ENCODE assay signal across 14 cellular contexts in genomic region chr3:12638105-12638504, GRCh38. TPM values are rescaled to one million over a fixed set of nuclear protein-coding genes. Genes with fewer than 3 reads are reported as not detected.
DNase-seq lines count a peak whose midpoint lies in the region; ATAC-seq and TF ChIP-seq lines count a peak whose summit lies in the region.
"Had no signal": no experiment of that assay in that cellular context is flagged by ENCODE, and none has a peak within 500 bp of the region (broad histone marks: within the 10 kb centered on the region; RNA-seq: fewer than 3 reads in every experiment).

No MANE protein-coding gene starts in this region.

- H3K4me1 ChIP-seq in left lung (peaks cover 0 to 10% of the 10 kb centered on the region in 2 donors), SJCRH30 (peaks cover 3% of the 10 kb centered on the region; the same call in 1 of the 2 replicates)

- no peaks in the 10 kb centered on the region for H3K9me3 ChIP-seq in CD4-positive, alpha-beta T cell (ENCODE audit: control insufficient read depth, low read length)
- H3K9me3 ChIP-seq in left lung (no peaks in the 10 kb centered on the region), SJCRH30 (replicated peaks) (0 out of 2 replicates have a peak, but pooled peaks cover 4% of the 10 kb centered on the region)

- peaks cover 61% of the 10 kb centered on the region for H3K4me1 Mint-ChIP-seq in CD4-positive, alpha-beta T cell (ENCODE audit: low read depth)

- no peaks in the 10 kb centered on the region for H3K9me3 Mint-ChIP-seq in CD4-positive, alpha-beta T cell
- H3K9me3 Mint-ChIP-seq: activated T-helper 1 cell treated with anti-CD3 and anti-CD28 coated beads, Interleukin-12 subunit alpha, Interleukin-12 subunit beta, Interleukin-2, Interleukin-4 antibody, amounts not matched to agents 30 ng/mL and 10 ng/mL and 1 ng/mL, durations not matched to agents 14 hours and 24 hours and 36 hours had no signal

- H3K4me3 ChIP-seq in LNCaP clone FGC (ENCODE audit: low read depth, low read length), result no peak overlapping the region
- H3K4me3 ChIP-seq in left lung, result no peak overlapping the region
- H3K4me3 ChIP-seq in SJCRH30, result no peak overlapping the region

- no peak for ATAC-seq in CD4-positive, alpha-beta T cell (ENCODE audit: poor library complexity)
- ATAC-seq in left lung, result peak; percentile 75
- ATAC-seq in GM21717 (IDR thresholded peaks at IDR 0.05; ENCODE audit: unreplicated experiment), result no peak

- no peak for TF ChIP-seq CTCF in CD4-positive, alpha-beta T cell (IDR thresholded peaks at IDR 0.05)
- TF ChIP-seq CTCF in LNCaP clone FGC (IDR thresholded peaks at IDR 0.05; ENCODE audit: control insufficient read depth, extremely low read depth, insufficient read depth) (no peak), left lung (IDR thresholded peaks at IDR 0.05) (no peak)

- H3K36me3 ChIP-seq in left lung, result peaks cover 0 to 16% of the 10 kb centered on the region in 2 donors
- no peaks in the 10 kb centered on the region for H3K36me3 ChIP-seq in SJCRH30

- no peaks in the 10 kb centered on the region for H3K27me3 ChIP-seq in CD4-positive, alpha-beta T cell (ENCODE audit: control insufficient read depth, insufficient read depth, low read length)
- H3K27me3 ChIP-seq in left lung (no peaks in the 10 kb centered on the region), SJCRH30 (no peaks in the 10 kb centered on the region)

- intact Hi-C loops in CD4-positive, alpha-beta T cell (cut with DNase I, micrococcal nuclease), result no loop called here
- intact Hi-C loops in left lung (cut with DNase I), result no loop called here

- CTCF ChIA-PET in CD4-positive, alpha-beta T cell (lab: Charles Lee), result interaction anchor here (1.0 kb wide), 1 partner anchor 11 kb away, joined by 4 read pairs; no protein-coding TSS in a partner anchor

- POLR2A ChIA-PET in CD4-positive, alpha-beta T cell (lab: Charles Lee), result interaction anchor here (0.6 kb wide), 1 partner anchor 26 kb away, joined by 3 read pairs; the partner anchor contains the start of gene RAF1

- H3K27ac ChIP-seq in CD4-positive, alpha-beta T cell (ENCODE audit: low read depth, low read length), result no peak overlapping the region
- H3K27ac ChIP-seq in left lung (no peak overlapping the region), SJCRH30 (no peak overlapping the region)

- H3K27ac Mint-ChIP-seq in CD4-positive, alpha-beta T cell, result peak overlapping the region; percentile 62
- H3K27ac Mint-ChIP-seq: activated T-helper 1 cell treated with anti-CD3 and anti-CD28 coated beads, Interleukin-12 subunit alpha, Interleukin-12 subunit beta, Interleukin-2, Interleukin-4 antibody, amounts not matched to agents 30 ng/mL and 10 ng/mL and 1 ng/mL, durations not matched to agents 14 hours and 24 hours and 36 hours had no signal

- no peaks in the 10 kb centered on the region for H3K27me3 Mint-ChIP-seq in CD4-positive, alpha-beta T cell

- DNase-seq in CD4-positive, alpha-beta T cell, result no peak
- peak; percentile 94 for DNase-seq in LNCaP clone FGC (ENCODE audit: low read depth)
- peak; percentile 22 for DNase-seq in cerebellar cortex (ENCODE audit: low spot score)
- no peak for DNase-seq in left lung
- no peak for DNase-seq in SJCRH30
- no peak for DNase-seq in KG1 (lab: John Stamatoyannopoulos, UW)
- no peak for DNase-seq in activated CD4-positive, alpha-beta T cell treated with anti-CD3 and anti-CD28 coated beads, Interleukin-2, amount 50 U/mL, for 1 hour
- DNase-seq: C1 segment of cervical spinal cord, cerebellar nuclear complex, GF-D8, NCI-H2029, SW 1271 had no signal

- no peak overlapping the region for H3K4me3 Mint-ChIP-seq in CD4-positive, alpha-beta T cell
- H3K4me3 Mint-ChIP-seq: activated T-helper 1 cell treated with anti-CD3 and anti-CD28 coated beads, Interleukin-12 subunit alpha, Interleukin-12 subunit beta, Interleukin-2, Interleukin-4 antibody, amounts not matched to agents 30 ng/mL and 10 ng/mL and 1 ng/mL, durations not matched to agents 14 hours and 24 hours and 36 hours had no signal

- H3K36me3 Mint-ChIP-seq in CD4-positive, alpha-beta T cell (ENCODE audit: low read depth), result peaks cover 58% of the 10 kb centered on the region

RNA-seq across cellular contexts. Expression of gene RAF1, which starts 25.8 kb away (rescaled TPM):
- 100 to 1,000 TPM; 127 to 139 TPM for total RNA-seq in CD4-positive, alpha-beta T cell
- 10 to 100 TPM; 75.8 to 89.9 TPM for total RNA-seq in left lung
- 125 and 129 TPM in 2 replicates for total RNA-seq in SJCRH30 (2014; rRNA removed; shearing (Covaris generic))

Comparison
In these comparisons a context has a peak if more than half of its experiments do, and no peak if none do; other contexts are left out.
1. DNase-seq: peak in LNCaP clone FGC (single experiment) and cerebellar cortex (single experiment); none in CD4-positive, alpha-beta T cell (0 of 10), left lung (0 of 2), SJCRH30 (0 of 2), KG1 (single experiment) and activated CD4-positive, alpha-beta T cell treated with anti-CD3 and anti-CD28 coated beads, Interleukin-2, amount 50 U/mL, for 1 hour (single experiment).